1 cellular context compared by ENCODE assay signal in the genomic region with DNA sequence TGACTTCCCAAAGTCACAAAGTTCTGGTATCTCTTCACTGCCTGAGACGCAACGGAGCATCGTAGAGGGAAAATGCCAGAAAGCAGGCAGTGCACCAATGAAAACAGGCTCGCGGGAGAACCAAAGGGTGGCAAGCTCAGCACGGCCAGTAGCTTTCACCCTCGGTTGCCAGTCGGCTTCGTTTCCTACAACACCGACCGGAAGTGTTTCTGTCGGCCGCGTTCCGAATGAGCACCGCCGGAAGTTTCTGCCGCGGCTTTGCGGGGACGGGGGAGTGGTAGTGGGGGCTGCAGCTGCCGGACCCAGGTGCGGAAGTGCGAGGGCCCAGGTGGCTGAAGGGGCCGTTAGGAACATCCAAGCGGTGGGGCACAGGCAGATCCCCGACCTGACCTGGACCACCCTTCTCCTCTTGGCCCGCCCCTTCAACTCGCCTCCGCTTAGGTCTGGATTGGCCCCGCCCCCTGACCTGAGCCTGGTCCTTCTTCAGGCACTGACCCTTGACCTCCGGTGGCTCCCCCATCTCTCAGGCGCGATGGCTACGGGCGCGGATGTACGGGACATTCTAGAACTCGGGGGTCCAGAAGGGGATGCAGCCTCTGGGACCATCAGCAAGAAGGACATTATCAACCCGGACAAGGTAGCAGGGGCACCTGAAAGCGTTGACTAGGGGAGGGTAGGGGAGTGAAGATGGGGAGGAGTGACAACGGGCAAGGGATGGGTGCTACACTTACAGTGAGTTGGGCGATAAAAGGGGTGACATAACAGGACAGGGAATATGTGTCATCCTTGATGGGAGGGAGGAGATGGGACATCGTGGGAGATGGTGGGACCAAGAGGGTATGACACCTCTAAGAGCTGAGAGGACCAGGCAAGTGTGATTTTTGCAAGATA.
TF ChIP-seq lines count a peak whose summit lies in the region.

A gene with protein sequence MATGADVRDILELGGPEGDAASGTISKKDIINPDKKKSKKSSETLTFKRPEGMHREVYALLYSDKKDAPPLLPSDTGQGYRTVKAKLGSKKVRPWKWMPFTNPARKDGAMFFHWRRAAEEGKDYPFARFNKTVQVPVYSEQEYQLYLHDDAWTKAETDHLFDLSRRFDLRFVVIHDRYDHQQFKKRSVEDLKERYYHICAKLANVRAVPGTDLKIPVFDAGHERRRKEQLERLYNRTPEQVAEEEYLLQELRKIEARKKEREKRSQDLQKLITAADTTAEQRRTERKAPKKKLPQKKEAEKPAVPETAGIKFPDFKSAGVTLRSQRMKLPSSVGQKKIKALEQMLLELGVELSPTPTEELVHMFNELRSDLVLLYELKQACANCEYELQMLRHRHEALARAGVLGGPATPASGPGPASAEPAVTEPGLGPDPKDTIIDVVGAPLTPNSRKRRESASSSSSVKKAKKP (plus strand): TSS at position 250 of the 891 bp plus-strand sequence. CDS start 283 bp downstream, at position 533.

TF ChIP-seq in GM12878, 131 proteins besides CTCF, POLR2A, EP300 and RAD21 (continued from another document and continues in another):
- TF ChIP-seq BMI1 (IDR thresholded peaks at IDR 0.05; ENCODE audit: borderline replicate concordance) (no peak), ZNF274 (IDR thresholded peaks at IDR 0.05; ENCODE audit: insufficient read depth, insufficient read length) (no peak), TCF12 (IDR thresholded peaks at IDR 0.05; ENCODE audit: low read depth, low read length) (peak; percentile 90; the same call in 1 of the 2 replicates), YBX1 (IDR thresholded peaks at IDR 0.05) (no peak), HDGF (IDR thresholded peaks at IDR 0.05) (peak; percentile 81; the same call in 1 of the 2 replicates), SREBF2 (IDR thresholded peaks at IDR 0.05; ENCODE audit: low read length) (peak; percentile 75; the same call in 1 of the 2 replicates), MXI1 (IDR thresholded peaks at IDR 0.05; ENCODE audit: low read depth, low read length) (peak; percentile 95), POLR2AphosphoS5 (IDR thresholded peaks at IDR 0.05; ENCODE audit: low read length) (peak; percentile 79), IKZF2 (IDR thresholded peaks at IDR 0.05) (peak; percentile 59 to 77; a peak in 3 of 4 replicates), ETV6 (conservative IDR thresholded peaks at IDR 0.05 in 1 of 2, IDR thresholded peaks at IDR 0.05 in 1 of 2; ENCODE audit: borderline replicate concordance in 1 of 2, low read depth in 1 of 2) (0 out of 4 replicates have a peak, but pooled peaks of 1 of the 2 experiments have one; percentile 51), POU2F2 (IDR thresholded peaks at IDR 0.05; ENCODE audit: borderline replicate concordance, low read depth, low read length) (peak; percentile 94), EZH2 (IDR thresholded peaks at IDR 0.05; ENCODE audit: borderline replicate concordance, control insufficient read depth, low read depth, low read length) (no peak), BRCA1 (IDR thresholded peaks at IDR 0.05; ENCODE audit: low read depth, low read length) (no peak), FOXM1 (IDR thresholded peaks at IDR 0.05; ENCODE audit: low read depth, low read length) (no peak), NBN (IDR thresholded peaks at IDR 0.05) (peak; percentile 92), RBBP5 (conservative IDR thresholded peaks at IDR 0.05) (peak; percentile 63; the same call in 1 of the 2 replicates), FOS (IDR thresholded peaks at IDR 0.05; ENCODE audit: borderline replicate concordance, extremely low read depth, insufficient read length) (no peak), PML (IDR thresholded peaks at IDR 0.05; ENCODE audit: low read length) (no peak), BACH1 (IDR thresholded peaks at IDR 0.05; ENCODE audit: borderline replicate concordance) (no peak)
- TF ChIP-seq, protein P1, sequence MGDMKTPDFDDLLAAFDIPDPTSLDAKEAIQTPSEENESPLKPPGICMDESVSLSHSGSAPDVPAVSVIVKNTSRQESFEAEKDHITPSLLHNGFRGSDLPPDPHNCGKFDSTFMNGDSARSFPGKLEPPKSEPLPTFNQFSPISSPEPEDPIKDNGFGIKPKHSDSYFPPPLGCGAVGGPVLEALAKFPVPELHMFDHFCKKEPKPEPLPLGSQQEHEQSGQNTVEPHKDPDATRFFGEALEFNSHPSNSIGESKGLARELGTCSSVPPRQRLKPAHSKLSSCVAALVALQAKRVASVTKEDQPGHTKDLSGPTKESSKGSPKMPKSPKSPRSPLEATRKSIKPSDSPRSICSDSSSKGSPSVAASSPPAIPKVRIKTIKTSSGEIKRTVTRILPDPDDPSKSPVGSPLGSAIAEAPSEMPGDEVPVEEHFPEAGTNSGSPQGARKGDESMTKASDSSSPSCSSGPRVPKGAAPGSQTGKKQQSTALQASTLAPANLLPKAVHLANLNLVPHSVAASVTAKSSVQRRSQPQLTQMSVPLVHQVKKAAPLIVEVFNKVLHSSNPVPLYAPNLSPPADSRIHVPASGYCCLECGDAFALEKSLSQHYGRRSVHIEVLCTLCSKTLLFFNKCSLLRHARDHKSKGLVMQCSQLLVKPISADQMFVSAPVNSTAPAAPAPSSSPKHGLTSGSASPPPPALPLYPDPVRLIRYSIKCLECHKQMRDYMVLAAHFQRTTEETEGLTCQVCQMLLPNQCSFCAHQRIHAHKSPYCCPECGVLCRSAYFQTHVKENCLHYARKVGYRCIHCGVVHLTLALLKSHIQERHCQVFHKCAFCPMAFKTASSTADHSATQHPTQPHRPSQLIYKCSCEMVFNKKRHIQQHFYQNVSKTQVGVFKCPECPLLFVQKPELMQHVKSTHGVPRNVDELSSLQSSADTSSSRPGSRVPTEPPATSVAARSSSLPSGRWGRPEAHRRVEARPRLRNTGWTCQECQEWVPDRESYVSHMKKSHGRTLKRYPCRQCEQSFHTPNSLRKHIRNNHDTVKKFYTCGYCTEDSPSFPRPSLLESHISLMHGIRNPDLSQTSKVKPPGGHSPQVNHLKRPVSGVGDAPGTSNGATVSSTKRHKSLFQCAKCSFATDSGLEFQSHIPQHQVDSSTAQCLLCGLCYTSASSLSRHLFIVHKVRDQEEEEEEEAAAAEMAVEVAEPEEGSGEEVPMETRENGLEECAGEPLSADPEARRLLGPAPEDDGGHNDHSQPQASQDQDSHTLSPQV (IDR thresholded peaks at IDR 0.05) = no peak
- TF ChIP-seq, protein P2, sequence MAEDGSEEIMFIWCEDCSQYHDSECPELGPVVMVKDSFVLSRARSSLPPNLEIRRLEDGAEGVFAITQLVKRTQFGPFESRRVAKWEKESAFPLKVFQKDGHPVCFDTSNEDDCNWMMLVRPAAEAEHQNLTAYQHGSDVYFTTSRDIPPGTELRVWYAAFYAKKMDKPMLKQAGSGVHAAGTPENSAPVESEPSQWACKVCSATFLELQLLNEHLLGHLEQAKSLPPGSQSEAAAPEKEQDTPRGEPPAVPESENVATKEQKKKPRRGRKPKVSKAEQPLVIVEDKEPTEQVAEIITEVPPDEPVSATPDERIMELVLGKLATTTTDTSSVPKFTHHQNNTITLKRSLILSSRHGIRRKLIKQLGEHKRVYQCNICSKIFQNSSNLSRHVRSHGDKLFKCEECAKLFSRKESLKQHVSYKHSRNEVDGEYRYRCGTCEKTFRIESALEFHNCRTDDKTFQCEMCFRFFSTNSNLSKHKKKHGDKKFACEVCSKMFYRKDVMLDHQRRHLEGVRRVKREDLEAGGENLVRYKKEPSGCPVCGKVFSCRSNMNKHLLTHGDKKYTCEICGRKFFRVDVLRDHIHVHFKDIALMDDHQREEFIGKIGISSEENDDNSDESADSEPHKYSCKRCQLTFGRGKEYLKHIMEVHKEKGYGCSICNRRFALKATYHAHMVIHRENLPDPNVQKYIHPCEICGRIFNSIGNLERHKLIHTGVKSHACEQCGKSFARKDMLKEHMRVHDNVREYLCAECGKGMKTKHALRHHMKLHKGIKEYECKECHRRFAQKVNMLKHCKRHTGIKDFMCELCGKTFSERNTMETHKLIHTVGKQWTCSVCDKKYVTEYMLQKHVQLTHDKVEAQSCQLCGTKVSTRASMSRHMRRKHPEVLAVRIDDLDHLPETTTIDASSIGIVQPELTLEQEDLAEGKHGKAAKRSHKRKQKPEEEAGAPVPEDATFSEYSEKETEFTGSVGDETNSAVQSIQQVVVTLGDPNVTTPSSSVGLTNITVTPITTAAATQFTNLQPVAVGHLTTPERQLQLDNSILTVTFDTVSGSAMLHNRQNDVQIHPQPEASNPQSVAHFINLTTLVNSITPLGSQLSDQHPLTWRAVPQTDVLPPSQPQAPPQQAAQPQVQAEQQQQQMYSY (CRISPR knock-in tag; IDR thresholded peaks at IDR 0.05) = no peak
- TF ChIP-seq, protein P3, sequence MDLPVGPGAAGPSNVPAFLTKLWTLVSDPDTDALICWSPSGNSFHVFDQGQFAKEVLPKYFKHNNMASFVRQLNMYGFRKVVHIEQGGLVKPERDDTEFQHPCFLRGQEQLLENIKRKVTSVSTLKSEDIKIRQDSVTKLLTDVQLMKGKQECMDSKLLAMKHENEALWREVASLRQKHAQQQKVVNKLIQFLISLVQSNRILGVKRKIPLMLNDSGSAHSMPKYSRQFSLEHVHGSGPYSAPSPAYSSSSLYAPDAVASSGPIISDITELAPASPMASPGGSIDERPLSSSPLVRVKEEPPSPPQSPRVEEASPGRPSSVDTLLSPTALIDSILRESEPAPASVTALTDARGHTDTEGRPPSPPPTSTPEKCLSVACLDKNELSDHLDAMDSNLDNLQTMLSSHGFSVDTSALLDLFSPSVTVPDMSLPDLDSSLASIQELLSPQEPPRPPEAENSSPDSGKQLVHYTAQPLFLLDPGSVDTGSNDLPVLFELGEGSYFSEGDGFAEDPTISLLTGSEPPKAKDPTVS (IDR thresholded peaks at IDR 0.05; ENCODE audit: low read depth, low read length) = peak; percentile 80
- TF ChIP-seq, protein P4, sequence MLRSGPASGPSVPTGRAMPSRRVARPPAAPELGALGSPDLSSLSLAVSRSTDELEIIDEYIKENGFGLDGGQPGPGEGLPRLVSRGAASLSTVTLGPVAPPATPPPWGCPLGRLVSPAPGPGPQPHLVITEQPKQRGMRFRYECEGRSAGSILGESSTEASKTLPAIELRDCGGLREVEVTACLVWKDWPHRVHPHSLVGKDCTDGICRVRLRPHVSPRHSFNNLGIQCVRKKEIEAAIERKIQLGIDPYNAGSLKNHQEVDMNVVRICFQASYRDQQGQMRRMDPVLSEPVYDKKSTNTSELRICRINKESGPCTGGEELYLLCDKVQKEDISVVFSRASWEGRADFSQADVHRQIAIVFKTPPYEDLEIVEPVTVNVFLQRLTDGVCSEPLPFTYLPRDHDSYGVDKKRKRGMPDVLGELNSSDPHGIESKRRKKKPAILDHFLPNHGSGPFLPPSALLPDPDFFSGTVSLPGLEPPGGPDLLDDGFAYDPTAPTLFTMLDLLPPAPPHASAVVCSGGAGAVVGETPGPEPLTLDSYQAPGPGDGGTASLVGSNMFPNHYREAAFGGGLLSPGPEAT (IDR thresholded peaks at IDR 0.05; ENCODE audit: low read depth) = peak; percentile 93
- TF ChIP-seq, protein P5, sequence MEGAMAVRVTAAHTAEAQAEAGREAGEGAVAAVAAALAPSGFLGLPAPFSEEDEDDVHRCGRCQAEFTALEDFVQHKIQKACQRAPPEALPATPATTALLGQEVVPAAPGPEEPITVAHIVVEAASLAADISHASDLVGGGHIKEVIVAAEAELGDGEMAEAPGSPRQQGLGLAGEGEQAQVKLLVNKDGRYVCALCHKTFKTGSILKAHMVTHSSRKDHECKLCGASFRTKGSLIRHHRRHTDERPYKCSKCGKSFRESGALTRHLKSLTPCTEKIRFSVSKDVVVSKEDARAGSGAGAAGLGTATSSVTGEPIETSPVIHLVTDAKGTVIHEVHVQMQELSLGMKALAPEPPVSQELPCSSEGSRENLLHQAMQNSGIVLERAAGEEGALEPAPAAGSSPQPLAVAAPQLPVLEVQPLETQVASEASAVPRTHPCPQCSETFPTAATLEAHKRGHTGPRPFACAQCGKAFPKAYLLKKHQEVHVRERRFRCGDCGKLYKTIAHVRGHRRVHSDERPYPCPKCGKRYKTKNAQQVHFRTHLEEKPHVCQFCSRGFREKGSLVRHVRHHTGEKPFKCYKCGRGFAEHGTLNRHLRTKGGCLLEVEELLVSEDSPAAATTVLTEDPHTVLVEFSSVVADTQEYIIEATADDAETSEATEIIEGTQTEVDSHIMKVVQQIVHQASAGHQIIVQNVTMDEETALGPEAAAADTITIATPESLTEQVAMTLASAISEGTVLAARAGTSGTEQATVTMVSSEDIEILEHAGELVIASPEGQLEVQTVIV (IDR thresholded peaks at IDR 0.05; ENCODE audit: borderline replicate concordance, partially characterized antibody) = peak; percentile 88
- TF ChIP-seq, protein P6, sequence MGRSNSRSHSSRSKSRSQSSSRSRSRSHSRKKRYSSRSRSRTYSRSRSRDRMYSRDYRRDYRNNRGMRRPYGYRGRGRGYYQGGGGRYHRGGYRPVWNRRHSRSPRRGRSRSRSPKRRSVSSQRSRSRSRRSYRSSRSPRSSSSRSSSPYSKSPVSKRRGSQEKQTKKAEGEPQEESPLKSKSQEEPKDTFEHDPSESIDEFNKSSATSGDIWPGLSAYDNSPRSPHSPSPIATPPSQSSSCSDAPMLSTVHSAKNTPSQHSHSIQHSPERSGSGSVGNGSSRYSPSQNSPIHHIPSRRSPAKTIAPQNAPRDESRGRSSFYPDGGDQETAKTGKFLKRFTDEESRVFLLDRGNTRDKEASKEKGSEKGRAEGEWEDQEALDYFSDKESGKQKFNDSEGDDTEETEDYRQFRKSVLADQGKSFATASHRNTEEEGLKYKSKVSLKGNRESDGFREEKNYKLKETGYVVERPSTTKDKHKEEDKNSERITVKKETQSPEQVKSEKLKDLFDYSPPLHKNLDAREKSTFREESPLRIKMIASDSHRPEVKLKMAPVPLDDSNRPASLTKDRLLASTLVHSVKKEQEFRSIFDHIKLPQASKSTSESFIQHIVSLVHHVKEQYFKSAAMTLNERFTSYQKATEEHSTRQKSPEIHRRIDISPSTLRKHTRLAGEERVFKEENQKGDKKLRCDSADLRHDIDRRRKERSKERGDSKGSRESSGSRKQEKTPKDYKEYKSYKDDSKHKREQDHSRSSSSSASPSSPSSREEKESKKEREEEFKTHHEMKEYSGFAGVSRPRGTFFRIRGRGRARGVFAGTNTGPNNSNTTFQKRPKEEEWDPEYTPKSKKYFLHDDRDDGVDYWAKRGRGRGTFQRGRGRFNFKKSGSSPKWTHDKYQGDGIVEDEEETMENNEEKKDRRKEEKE (IDR thresholded peaks at IDR 0.05) = no peak
- TF ChIP-seq, protein P7, sequence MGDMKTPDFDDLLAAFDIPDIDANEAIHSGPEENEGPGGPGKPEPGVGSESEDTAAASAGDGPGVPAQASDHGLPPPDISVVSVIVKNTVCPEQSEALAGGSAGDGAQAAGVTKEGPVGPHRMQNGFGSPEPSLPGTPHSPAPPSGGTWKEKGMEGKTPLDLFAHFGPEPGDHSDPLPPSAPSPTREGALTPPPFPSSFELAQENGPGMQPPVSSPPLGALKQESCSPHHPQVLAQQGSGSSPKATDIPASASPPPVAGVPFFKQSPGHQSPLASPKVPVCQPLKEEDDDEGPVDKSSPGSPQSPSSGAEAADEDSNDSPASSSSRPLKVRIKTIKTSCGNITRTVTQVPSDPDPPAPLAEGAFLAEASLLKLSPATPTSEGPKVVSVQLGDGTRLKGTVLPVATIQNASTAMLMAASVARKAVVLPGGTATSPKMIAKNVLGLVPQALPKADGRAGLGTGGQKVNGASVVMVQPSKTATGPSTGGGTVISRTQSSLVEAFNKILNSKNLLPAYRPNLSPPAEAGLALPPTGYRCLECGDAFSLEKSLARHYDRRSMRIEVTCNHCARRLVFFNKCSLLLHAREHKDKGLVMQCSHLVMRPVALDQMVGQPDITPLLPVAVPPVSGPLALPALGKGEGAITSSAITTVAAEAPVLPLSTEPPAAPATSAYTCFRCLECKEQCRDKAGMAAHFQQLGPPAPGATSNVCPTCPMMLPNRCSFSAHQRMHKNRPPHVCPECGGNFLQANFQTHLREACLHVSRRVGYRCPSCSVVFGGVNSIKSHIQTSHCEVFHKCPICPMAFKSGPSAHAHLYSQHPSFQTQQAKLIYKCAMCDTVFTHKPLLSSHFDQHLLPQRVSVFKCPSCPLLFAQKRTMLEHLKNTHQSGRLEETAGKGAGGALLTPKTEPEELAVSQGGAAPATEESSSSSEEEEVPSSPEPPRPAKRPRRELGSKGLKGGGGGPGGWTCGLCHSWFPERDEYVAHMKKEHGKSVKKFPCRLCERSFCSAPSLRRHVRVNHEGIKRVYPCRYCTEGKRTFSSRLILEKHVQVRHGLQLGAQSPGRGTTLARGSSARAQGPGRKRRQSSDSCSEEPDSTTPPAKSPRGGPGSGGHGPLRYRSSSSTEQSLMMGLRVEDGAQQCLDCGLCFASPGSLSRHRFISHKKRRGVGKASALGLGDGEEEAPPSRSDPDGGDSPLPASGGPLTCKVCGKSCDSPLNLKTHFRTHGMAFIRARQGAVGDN (IDR thresholded peaks at IDR 0.05) = peak; percentile 36; the same call in 1 of the 2 replicates
